In genomic region chr16:11356573-11357331, GRCh38 we compare ENCODE assay signal across 8 cellular contexts. TPM values are rescaled to one million over a fixed set of nuclear protein-coding genes. Genes with fewer than 3 reads are reported as not detected.
DNase-seq lines count a peak whose midpoint lies in the region; ATAC-seq and TF ChIP-seq lines count a peak whose summit lies in the region.

No MANE protein-coding gene starts in this region.

- POLR2A ChIA-PET in BJ (lab: Charles Lee), result interaction anchor here (0.7 kb wide), 1 partner anchor 101 kb away, joined by 3 read pairs; the partner anchor contains the start of gene SOCS1

- H3K27ac ChIP-seq in RWPE2 (ENCODE audit: poor library complexity, severe bottlenecking), result peak overlapping the region; percentile 74

- H3K9me3 Mint-ChIP-seq in HFFc6, result no peaks in the 10 kb centered on the region
- no peaks in the 10 kb centered on the region for H3K9me3 Mint-ChIP-seq in activated naive CD4-positive, alpha-beta T cell treated with anti-CD3 and anti-CD28 coated beads, Interleukin-2, amount 50 U/mL, for 24 hours

- ATAC-seq in RWPE2 (ENCODE audit: low read depth) (no peak), GM19324 (IDR thresholded peaks at IDR 0.05; ENCODE audit: low FRiP score, unreplicated experiment) (no peak)

- no peak overlapping the region for H3K4me3 ChIP-seq in BJ (ENCODE audit: low read depth, low read length)
- no peak overlapping the region for H3K4me3 ChIP-seq in RWPE2 (ENCODE audit: severe bottlenecking)

- H3K36me3 Mint-ChIP-seq in HFFc6 (ENCODE audit: low read depth), result peaks cover 13% of the 10 kb centered on the region
- H3K36me3 Mint-ChIP-seq in activated naive CD4-positive, alpha-beta T cell treated with anti-CD3 and anti-CD28 coated beads, Interleukin-2, amount 50 U/mL, for 24 hours, result peaks cover 5% of the 10 kb centered on the region

- H3K27me3 ChIP-seq in BJ (ENCODE audit: control insufficient read depth, insufficient read depth, low read length) (no peaks in the 10 kb centered on the region), RWPE2 (ENCODE audit: insufficient read depth, poor library complexity, severe bottlenecking) (no peaks in the 10 kb centered on the region)

- peak; percentile 76 for TF ChIP-seq CTCF in BJ (IDR thresholded peaks at IDR 0.05; ENCODE audit: insufficient read depth, low read depth, low read length)
- TF ChIP-seq CTCF in HFFc6 (IDR thresholded peaks at IDR 0.05), result peak; percentile 81
- peak; percentile 43 for TF ChIP-seq CTCF in RWPE2 (IDR thresholded peaks at IDR 0.05; ENCODE audit: poor library complexity, severe bottlenecking)

- H3K27ac Mint-ChIP-seq in HFFc6, result peak overlapping the region; percentile 84
- peak overlapping the region; percentile 62 for H3K27ac Mint-ChIP-seq in activated naive CD4-positive, alpha-beta T cell treated with anti-CD3 and anti-CD28 coated beads, Interleukin-2, amount 50 U/mL, for 24 hours

- H3K36me3 ChIP-seq in BJ (ENCODE audit: control insufficient read depth, insufficient read depth, low read length), result no peaks in the 10 kb centered on the region
- H3K36me3 ChIP-seq in RWPE2 (ENCODE audit: low read depth), result no peaks in the 10 kb centered on the region; the same call in 1 of the 2 replicates

- H3K9me3 ChIP-seq in RWPE2 (ENCODE audit: severe bottlenecking), result no peaks in the 10 kb centered on the region

- H3K4me3 Mint-ChIP-seq in HFFc6, result peak overlapping the region; percentile 58; the same call in 1 of the 2 replicates
- no peak overlapping the region for H3K4me3 Mint-ChIP-seq in activated naive CD4-positive, alpha-beta T cell treated with anti-CD3 and anti-CD28 coated beads, Interleukin-2, amount 50 U/mL, for 24 hours

- CTCF ChIA-PET in BJ (lab: Yijun Ruan, JAX), result interaction anchor here (0.5 to 10.3 kb wide), 18 partner anchors 10 to 526 kb away, joined by 3 to 112 read pairs (median 4); partner anchors contain the start of gene SOCS1

- peaks cover 3% of the 10 kb centered on the region; the same call in 1 of the 2 replicates for H3K27me3 Mint-ChIP-seq in HFFc6 (ENCODE audit: insufficient read depth)
- no peaks in the 10 kb centered on the region for H3K27me3 Mint-ChIP-seq in activated naive CD4-positive, alpha-beta T cell treated with anti-CD3 and anti-CD28 coated beads, Interleukin-2, amount 50 U/mL, for 24 hours

- intact Hi-C loops in cardiac septum (cut with DNase I), result loop anchor here (2.0 kb wide), 1 partner anchor 100 kb away; the partner anchor contains the start of gene SOCS1

- H3K4me1 ChIP-seq in RWPE2 (ENCODE audit: insufficient read depth, poor library complexity, severe bottlenecking), result peaks cover 26% of the 10 kb centered on the region

- H3K4me1 Mint-ChIP-seq in HFFc6 (ENCODE audit: low read depth), result peaks cover 74% of the 10 kb centered on the region
- peaks cover 66% of the 10 kb centered on the region for H3K4me1 Mint-ChIP-seq in activated naive CD4-positive, alpha-beta T cell treated with anti-CD3 and anti-CD28 coated beads, Interleukin-2, amount 50 U/mL, for 24 hours

- DNase-seq in BJ (ENCODE audit: low read depth) (no peak), HFFc6 (peak; percentile 36), RWPE2 (ENCODE audit: low spot score) (no peak), cardiac septum (ENCODE audit: low spot score) (peak; percentile 84), putamen (ENCODE audit: low spot score) (peak; percentile 26), COLO829 (ENCODE audit: low spot score) (no peak)

RNA-seq across cellular contexts. Expression of gene RMI2, which starts 11.5 kb away (rescaled TPM):
- 1.7 and 3.2 TPM in 2 replicates for polyA plus RNA-seq in BJ (2011; rRNA removed)
- polyA minus RNA-seq in BJ (2011; rRNA and poly(A)+ RNA removed), result 1.2 TPM in 2 replicates
- 10 to 100 TPM in 5 of 6 experiments, 1 to 10 TPM in 1; 7.3 to 16.2 (median 14.2) TPM for total RNA-seq in HFFc6 (2021; fragmentation: NEBNext Ultra II Directional; extraction: Animal tissue kit (Norgen Biotek cat#: 25700))
- 0.43 TPM for total RNA-seq in cardiac septum

Comparison
In these comparisons a context has a peak if more than half of its experiments do, and no peak if none do; other contexts are left out.
1. DNase-seq: peak in HFFc6 (single experiment), cardiac septum (single experiment) and putamen (single experiment); none in BJ (single experiment), RWPE2 (single experiment) and COLO829 (single experiment).
2. Peak in every context shown above with its lines, with median percentiles within 50 percentile points of each other: CTCF ChIP-seq.